ENCODE assay signal across 7 cellular contexts in the genomic region with DNA sequence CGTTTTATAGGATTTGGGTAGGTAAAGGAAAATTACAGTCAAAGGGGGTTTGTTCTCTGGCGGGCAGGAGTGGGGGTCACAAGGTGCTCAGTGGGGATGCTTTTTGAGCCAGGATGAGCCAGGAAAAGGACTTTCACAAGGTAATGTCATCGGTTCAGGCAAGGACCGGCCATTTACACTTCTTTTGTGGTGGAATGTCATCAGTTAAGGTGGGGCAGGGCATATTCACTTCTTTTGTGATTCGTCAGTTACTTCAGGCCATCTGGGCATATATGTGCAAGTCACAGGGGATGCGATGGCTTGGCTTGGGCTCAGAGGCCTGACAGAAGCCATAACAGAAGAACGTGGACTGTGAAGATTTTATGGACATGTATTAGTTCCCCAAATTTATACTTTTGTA.
DNase-seq lines count a peak whose midpoint lies in the region; ATAC-seq, FAIRE-seq and TF ChIP-seq lines count a peak whose summit lies in the region.
"Not testable (repeated sequence)": the region's sequence is repeated elsewhere in the genome, so short reads cannot be mapped to it uniquely, and the experiment has no call there.

No MANE protein-coding gene starts in this region.

- H3K27me3 ChIP-seq in GM23338 (ENCODE audit: insufficient read depth); HUES48 (ENCODE audit: control insufficient read depth, insufficient read depth, low read length); HUES64 (ENCODE audit: insufficient read depth, low read length); astrocyte (ENCODE audit: insufficient read depth, low read length); endodermal cell (ENCODE audit: control insufficient read depth, insufficient read depth, low read length, poor library complexity, severe bottlenecking); iPS-18a (ENCODE audit: control insufficient read depth, insufficient read depth, low read length); mesendoderm (ENCODE audit: insufficient read depth, low read length, poor library complexity): not testable (repeated sequence)

- peak overlapping the region; percentile 99 for H3K27ac ChIP-seq in GM23338 (ENCODE audit: low read depth)
- peak overlapping the region; percentile 86 for H3K27ac ChIP-seq in HUES48 (ENCODE audit: low read depth, low read length)
- peak overlapping the region; percentile 89; the same call in 1 of the 2 replicates for H3K27ac ChIP-seq in HUES64 (ENCODE audit: low read depth, low read length)
- H3K27ac ChIP-seq in astrocyte (ENCODE audit: low read depth, low read length); endodermal cell (ENCODE audit: low read depth, low read length); mesendoderm (ENCODE audit: low read depth, low read length): not testable (repeated sequence)
- H3K27ac ChIP-seq in iPS-18a (ENCODE audit: low read length) = peak overlapping the region; percentile 61

- not testable (repeated sequence) for H2AFZ ChIP-seq in GM23338; astrocyte (ENCODE audit: low read depth, low read length)

- not testable (repeated sequence) for H3K9me2 ChIP-seq in GM23338 (ENCODE audit: insufficient read depth)

- not testable (repeated sequence) for H3K79me2 ChIP-seq in GM23338 (replicated peaks; ENCODE audit: insufficient read depth); astrocyte (ENCODE audit: insufficient read depth, low read length); mesendoderm (ENCODE audit: control insufficient read depth, insufficient read depth, low read length)

- H3K4me2 ChIP-seq in GM23338 = peak overlapping the region; percentile 76
- not testable (repeated sequence) for H3K4me2 ChIP-seq in astrocyte (ENCODE audit: low read length); mesendoderm (ENCODE audit: low read length)

- not testable (repeated sequence) for H4K20me1 ChIP-seq in GM23338 (replicated peaks; ENCODE audit: insufficient read depth); astrocyte (ENCODE audit: insufficient read depth, low read length)

- H3K4me3 ChIP-seq in GM23338 (peak overlapping the region; percentile 41), HUES48 (ENCODE audit: low read depth, low read length) (peak overlapping the region; percentile 29), HUES64 (ENCODE audit: low read length) (peak overlapping the region; percentile 33), iPS-18a (ENCODE audit: low read length) (peak overlapping the region; percentile 30)
- not testable (repeated sequence) for H3K4me3 ChIP-seq in astrocyte (ENCODE audit: insufficient read depth, low read depth, low read length); endodermal cell (ENCODE audit: low read length); mesendoderm (ENCODE audit: low read length)

- H3K9me3 ChIP-seq in HUES48 (ENCODE audit: control insufficient read depth, insufficient read depth, low read length) = peaks cover 15% of the 10 kb centered on the region
- H3K9me3 ChIP-seq in HUES64 (ENCODE audit: insufficient read depth, low read depth, low read length) = peaks cover 29% of the 10 kb centered on the region
- H3K9me3 ChIP-seq in astrocyte (ENCODE audit: insufficient read depth, low read depth, low read length) = not testable (repeated sequence)
- H3K9me3 ChIP-seq in endodermal cell (ENCODE audit: control insufficient read depth, low read length) = peaks cover 51% of the 10 kb centered on the region
- peaks cover 20% of the 10 kb centered on the region for H3K9me3 ChIP-seq in iPS-18a (ENCODE audit: control insufficient read depth, low read depth, low read length)

- ATAC-seq in GM23338 = peak; percentile 82

- H3K36me3 Mint-ChIP-seq in GM23338 (ENCODE audit: low read depth) = peaks cover 32% of the 10 kb centered on the region
- H3K36me3 Mint-ChIP-seq in astrocyte (ENCODE audit: low read depth, unreplicated experiment) = not testable (repeated sequence)
- peaks cover 22% of the 10 kb centered on the region for H3K36me3 Mint-ChIP-seq in endodermal cell (ENCODE audit: low read depth)

- H3K9me3 Mint-ChIP-seq in GM23338 = peaks cover 32% of the 10 kb centered on the region
- peaks cover 31% of the 10 kb centered on the region for H3K9me3 Mint-ChIP-seq in astrocyte (ENCODE audit: unreplicated experiment)
- peaks cover 48% of the 10 kb centered on the region for H3K9me3 Mint-ChIP-seq in endodermal cell

- not testable (repeated sequence) for FAIRE-seq in astrocyte (lab: Jason Lieb, UNC)

- not testable (repeated sequence) for H3K27me3 Mint-ChIP-seq in GM23338 (ENCODE audit: insufficient read depth, low read depth, poor library complexity); astrocyte (ENCODE audit: low read depth, unreplicated experiment); endodermal cell (ENCODE audit: insufficient read depth)

- not testable (repeated sequence) for H3K79me1 ChIP-seq in mesendoderm (ENCODE audit: low read length)

- not testable (repeated sequence) for H3K4ac ChIP-seq in mesendoderm (ENCODE audit: low read depth, low read length)

- peak overlapping the region; percentile 54 for H3K4me3 Mint-ChIP-seq in GM23338
- not testable (repeated sequence) for H3K4me3 Mint-ChIP-seq in astrocyte (ENCODE audit: unreplicated experiment); endodermal cell

- H3K4me1 ChIP-seq in GM23338 (ENCODE audit: insufficient read depth) (peaks cover 19% of the 10 kb centered on the region), HUES48 (ENCODE audit: control insufficient read depth, insufficient read depth, low read length) (peaks cover 43% of the 10 kb centered on the region), HUES64 (ENCODE audit: insufficient read depth, low read length) (peaks cover 23% of the 10 kb centered on the region), iPS-18a (ENCODE audit: control insufficient read depth, low read depth, low read length) (peaks cover 38% of the 10 kb centered on the region)
- not testable (repeated sequence) for H3K4me1 ChIP-seq in astrocyte (ENCODE audit: insufficient read depth, low read length); endodermal cell (ENCODE audit: control insufficient read depth, insufficient read depth, low read length); mesendoderm (ENCODE audit: control insufficient read depth, low read depth, low read length)

- not testable (repeated sequence) for H3K18ac ChIP-seq in mesendoderm (ENCODE audit: low read length)

- H3K4me1 Mint-ChIP-seq in GM23338 = peaks cover 53% of the 10 kb centered on the region
- not testable (repeated sequence) for H3K4me1 Mint-ChIP-seq in astrocyte (ENCODE audit: low read depth, unreplicated experiment); endodermal cell

- H2BK120ac ChIP-seq in mesendoderm (ENCODE audit: low read depth, low read length) = not testable (repeated sequence)

- not testable (repeated sequence) for TF ChIP-seq CTCF in GM23338 (conservative IDR thresholded peaks at IDR 0.05; ENCODE audit: low read depth in 2 of 2); astrocyte (IDR thresholded peaks at IDR 0.05; ENCODE audit: insufficient read depth, low read depth, low read length); endodermal cell (conservative IDR thresholded peaks at IDR 0.05)

- WGBS in HUES64 = 12% methylated on average over 7 of the region's 7 CpGs
- 51% methylated on average over 7 of the region's 7 CpGs; no CpG with 5 or more reads in 1 of the 2 experiments for WGBS in endodermal cell (ENCODE audit: insufficient coverage in 1 of 2, insufficient read length in 1 of 2), 2 experiments
- WGBS in mesendoderm (ENCODE audit: extremely low coverage, insufficient coverage, low lambda C conversion rate) = no CpG with 5 or more reads among the region's 7 CpGs

- peak overlapping the region; percentile 56; the same call in 1 of the 2 replicates for H3K9ac ChIP-seq in HUES48 (ENCODE audit: low read depth, low read length)
- peak overlapping the region; percentile 42; the same call in 1 of the 2 replicates for H3K9ac ChIP-seq in HUES64 (ENCODE audit: low read depth, low read length)
- not testable (repeated sequence) for H3K9ac ChIP-seq in astrocyte (ENCODE audit: low read length); endodermal cell (ENCODE audit: extremely low read depth, low read length, poor library complexity, severe bottlenecking); iPS-18a (ENCODE audit: low read length); mesendoderm (ENCODE audit: low read length)

- not testable (repeated sequence) for DNase-seq in GM23338 (ENCODE audit: low spot score); astrocyte (ENCODE audit: low read depth); mesendoderm
- peak; percentile 54 for DNase-seq in endodermal cell

- H3K23ac ChIP-seq in mesendoderm (ENCODE audit: low read length) = not testable (repeated sequence)

- peak overlapping the region; percentile 56 for H3K56ac ChIP-seq in mesendoderm (ENCODE audit: low read length)

- H3K27ac Mint-ChIP-seq in GM23338 = peak overlapping the region; percentile 97
- H3K27ac Mint-ChIP-seq in astrocyte (ENCODE audit: unreplicated experiment) = peak overlapping the region; percentile 58
- H3K27ac Mint-ChIP-seq in endodermal cell = peak overlapping the region; percentile 59

- not testable (repeated sequence) for H3F3A ChIP-seq in GM23338 (replicated peaks; ENCODE audit: low read depth)

- H2AK5ac ChIP-seq in mesendoderm (ENCODE audit: low read length) = not testable (repeated sequence)

- H2BK15ac ChIP-seq in mesendoderm (replicated peaks; ENCODE audit: low read depth) = not testable (repeated sequence)

- H3K36me3 ChIP-seq in GM23338 (ENCODE audit: insufficient read depth); HUES48 (ENCODE audit: control insufficient read depth, insufficient read depth, low read length); HUES64 (ENCODE audit: insufficient read depth, low read length); astrocyte (ENCODE audit: insufficient read depth, low read length); endodermal cell (ENCODE audit: control insufficient read depth, insufficient read depth, low read length); iPS-18a (ENCODE audit: control insufficient read depth, low read depth, low read length); mesendoderm (ENCODE audit: control insufficient read depth, insufficient read depth, low read length): not testable (repeated sequence)

- H4K8ac ChIP-seq in mesendoderm (ENCODE audit: low read depth, low read length) = not testable (repeated sequence)

- not testable (repeated sequence) for H2BK5ac ChIP-seq in mesendoderm (ENCODE audit: low read length)

- H4K5ac ChIP-seq in mesendoderm (ENCODE audit: low read length) = not testable (repeated sequence)
